Comparison of ENCODE assay signal across 24 cellular contexts in genomic region chr11:92775277-92775676, GRCh38.
DNase-seq lines count a peak whose midpoint lies in the region; ATAC-seq and TF ChIP-seq lines count a peak whose summit lies in the region.
"Had no signal": no experiment of that assay in that cellular context is flagged by ENCODE, and none has a peak within 500 bp of the region (broad histone marks: within the 10 kb centered on the region; RNA-seq: fewer than 3 reads in every experiment).

No MANE protein-coding gene starts in this region.

- intact Hi-C loops in A673 (cut with micrococcal nuclease; ENCODE audit: unreplicated experiment): no loop called here

- no peak overlapping the region for H2AFZ ChIP-seq in neural progenitor cell (replicated peaks)
- H2AFZ ChIP-seq: GM23248 had no signal

- no peak overlapping the region for H3K4me2 ChIP-seq in neural progenitor cell
- H3K4me2 ChIP-seq: A549 had no signal

- no peak overlapping the region for H3K4me3 Mint-ChIP-seq in neural progenitor cell
- H3K4me3 Mint-ChIP-seq: activated CD4-positive, alpha-beta memory T cell treated with anti-CD3 and anti-CD28 coated beads for 36 hours; CD4-positive, CD25-positive, alpha-beta regulatory T cell; naive B cell; stimulated activated naive CD8-positive, alpha-beta T cell treated with anti-CD3 and anti-CD28 coated beads, Interleukin-15, Interleukin-2, amounts not matched to agents 100 ng/mL and 50 ng/mL, for 24 hours had no signal

- peaks cover 15% of the 10 kb centered on the region for H3K4me1 ChIP-seq in neural progenitor cell
- no peaks in the 10 kb centered on the region for H3K4me1 ChIP-seq in SJCRH30
- peaks cover 4% of the 10 kb centered on the region for H3K4me1 ChIP-seq in A673 (ENCODE audit: insufficient read depth, low read length, poor library complexity, severe bottlenecking)
- H3K4me1 ChIP-seq: A549, pancreas had no signal

- H3K4me1 Mint-ChIP-seq in neural progenitor cell: peaks cover 16% of the 10 kb centered on the region
- H3K4me1 Mint-ChIP-seq: CD4-positive, CD25-positive, alpha-beta regulatory T cell; naive B cell had no signal

- no peaks in the 10 kb centered on the region for H3K79me2 ChIP-seq in neural progenitor cell (ENCODE audit: low read depth)

- CTCF ChIA-PET in A673 (lab: Charles Lee): no interaction called here

- H3K9me3 ChIP-seq in neural progenitor cell (ENCODE audit: low read depth) (no peaks in the 10 kb centered on the region), SJCRH30 (replicated peaks) (no peaks in the 10 kb centered on the region), A673 (ENCODE audit: low read depth, low read length, poor library complexity, severe bottlenecking) (no peaks in the 10 kb centered on the region)
- H3K9me3 ChIP-seq: A549, pancreas had no signal

- H3K27ac ChIP-seq in neural progenitor cell: no peak overlapping the region
- H3K27ac ChIP-seq in SJCRH30: no peak overlapping the region
- H3K27ac ChIP-seq in A673 (ENCODE audit: low read depth, low read length, poor library complexity, severe bottlenecking): no peak overlapping the region
- H3K27ac ChIP-seq: A549, GM23248, pancreas, VCaP had no signal

- no peak overlapping the region for H3K27ac Mint-ChIP-seq in neural progenitor cell
- H3K27ac Mint-ChIP-seq: activated CD4-positive, alpha-beta memory T cell treated with anti-CD3 and anti-CD28 coated beads for 36 hours; CD4-positive, CD25-positive, alpha-beta regulatory T cell; naive B cell; stimulated activated naive CD8-positive, alpha-beta T cell treated with anti-CD3 and anti-CD28 coated beads, Interleukin-15, Interleukin-2, amounts not matched to agents 100 ng/mL and 50 ng/mL, for 24 hours had no signal

- no peak overlapping the region for H3K9ac ChIP-seq in neural progenitor cell
- H3K9ac ChIP-seq: GM23248 had no signal

- H3K27me3 ChIP-seq in neural progenitor cell (no peaks in the 10 kb centered on the region), SJCRH30 (no peaks in the 10 kb centered on the region), A673 (replicated peaks; ENCODE audit: insufficient read depth, low read depth, low read length, poor library complexity) (no peaks in the 10 kb centered on the region)

- no peak overlapping the region for H3K4me3 ChIP-seq in neural progenitor cell
- H3K4me3 ChIP-seq in SJCRH30: no peak overlapping the region
- no peak overlapping the region for H3K4me3 ChIP-seq in A673 (ENCODE audit: low read depth, low read length, poor library complexity, severe bottlenecking)
- H3K4me3 ChIP-seq: A549, GM23248, pancreas had no signal

- H3K36me3 ChIP-seq in neural progenitor cell (no peaks in the 10 kb centered on the region), SJCRH30 (no peaks in the 10 kb centered on the region), A673 (ENCODE audit: insufficient read depth, low read length, poor library complexity, severe bottlenecking) (no peaks in the 10 kb centered on the region)
- H3K36me3 ChIP-seq: pancreas had no signal

- DNase-seq in CD1c-positive myeloid dendritic cell (ENCODE audit: extremely low spot score): peak; percentile 12
- DNase-seq in neural progenitor cell (ENCODE audit: low spot score): no peak
- DNase-seq in NCI-H1436 (lab: John Stamatoyannopoulos, UW): no peak
- no peak for DNase-seq in SJCRH30
- no peak for DNase-seq in A673 (ENCODE audit: low spot score)
- DNase-seq: activated CD4-positive, alpha-beta memory T cell treated with anti-CD3 and anti-CD28 coated beads for 36 hours; activated naive CD4-positive, alpha-beta T cell treated with anti-CD3 and anti-CD28 coated beads, Interleukin-2, amount 50 U/mL, for 16 hours; CD4-positive, CD25-positive, alpha-beta regulatory T cell; GM23248; hippocampal formation; kidney; MM.1S; naive B cell; NCI-H1930; NCI-H446; pancreas; trophoblast cell had no signal

- H3K9me3 Mint-ChIP-seq in neural progenitor cell: no peaks in the 10 kb centered on the region
- H3K9me3 Mint-ChIP-seq: activated CD4-positive, alpha-beta memory T cell treated with anti-CD3 and anti-CD28 coated beads for 36 hours; stimulated activated naive CD8-positive, alpha-beta T cell treated with anti-CD3 and anti-CD28 coated beads, Interleukin-15, Interleukin-2, amounts not matched to agents 100 ng/mL and 50 ng/mL, for 24 hours had no signal

- H3K36me3 Mint-ChIP-seq in neural progenitor cell: peaks cover 3% of the 10 kb centered on the region
- H3K36me3 Mint-ChIP-seq: activated CD4-positive, alpha-beta memory T cell treated with anti-CD3 and anti-CD28 coated beads for 36 hours; CD4-positive, CD25-positive, alpha-beta regulatory T cell; naive B cell had no signal

- no peaks in the 10 kb centered on the region for H3F3A ChIP-seq in neural progenitor cell (ENCODE audit: low read depth)

- no peaks in the 10 kb centered on the region for H3K27me3 Mint-ChIP-seq in neural progenitor cell (ENCODE audit: insufficient read depth, low read depth)

- no TSS peak for BruUV-seq in A673 (replicated peaks; lab: Mats Ljungman, UMichigan)

- TF ChIP-seq CTCF in neural progenitor cell (IDR thresholded peaks at IDR 0.05): no peak
- no peak for TF ChIP-seq CTCF in A673 (conservative IDR thresholded peaks at IDR 0.05; ENCODE audit: low read depth, low read length)

- H4K20me1 ChIP-seq in neural progenitor cell (ENCODE audit: low read depth): no peaks in the 10 kb centered on the region

- POLR2A ChIA-PET in A673 (lab: Charles Lee; ENCODE audit: low non-redundant PET): no interaction called here

- ATAC-seq in GM18868 (IDR thresholded peaks at IDR 0.05; ENCODE audit: unreplicated experiment) (peak; percentile 82), HG02678 (IDR thresholded peaks at IDR 0.05; ENCODE audit: unreplicated experiment) (peak; percentile 43), HG03575 (IDR thresholded peaks at IDR 0.05; ENCODE audit: extremely low read depth, insufficient number of reproducible peaks, low FRiP score, unreplicated experiment) (peak; percentile 72)
- ATAC-seq: A549, pancreas, sciatic nerve had no signal
